Comparison of ENCODE assay signal across 30 cellular contexts in the genomic region with DNA sequence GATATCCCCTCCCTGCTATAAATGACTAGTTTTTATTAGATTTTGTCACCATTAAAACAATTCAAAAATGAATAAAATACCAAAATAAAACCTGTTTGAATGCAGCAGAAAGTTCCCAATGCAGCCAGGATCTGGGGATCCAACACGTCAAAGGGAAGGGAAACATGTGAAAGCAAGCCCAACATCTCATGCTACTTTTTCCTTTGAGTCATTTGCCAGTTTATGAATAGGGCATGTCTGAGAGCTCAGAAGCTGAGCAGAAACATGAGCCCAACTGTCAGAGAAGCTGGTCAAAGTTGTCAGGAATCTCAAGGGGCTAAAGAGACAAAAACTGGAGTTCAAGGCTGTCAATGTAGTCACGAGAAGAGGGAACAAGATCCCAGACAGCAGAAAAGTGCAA.
"Had no signal": no experiment of that assay in that cellular context is flagged by ENCODE, and none has a peak within 500 bp of the region (broad histone marks: within the 10 kb centered on the region; RNA-seq: fewer than 3 reads in every experiment).

No MANE protein-coding gene starts in this region.

- H3K4me1 Mint-ChIP-seq: activated B cell treated with CpG ODN at 0.5 μM for 24 hours; activated T-helper 17 cell treated with anti-CD3 and anti-CD28 coated beads, Interleukin-2, amount 50 U/mL, for 72 hours had no signal

- DNase-seq: activated B cell treated with CpG ODN at 0.5 μM for 24 hours; activated CD4-positive, alpha-beta T cell treated with anti-CD3 and anti-CD28 coated beads for 48 hours; activated CD4-positive, alpha-beta T cell treated with anti-CD3 and anti-CD28 coated beads, Interleukin-2, amount 50 U/mL, for 1 hour; activated CD4-positive, alpha-beta T cell treated with anti-CD3 and anti-CD28 coated beads, Interleukin-2, amount 50 U/mL, for 48 hours; activated CD8-positive, alpha-beta memory T cell treated with anti-CD3 and anti-CD28 coated beads for 24 hours; activated CD8-positive, alpha-beta T cell treated with anti-CD3 and anti-CD28 coated beads for 36 hours; activated effector memory CD4-positive, alpha-beta T cell treated with Interleukin-2 at 50 U/mL for 16 hours; activated gamma-delta T cell treated with Interleukin-2 at 50 U/mL for 16 hours; activated naive CD4-positive, alpha-beta T cell treated with anti-CD3 and anti-CD28 coated beads, Interleukin-2, amount 50 U/mL, for 16 hours; activated naive CD4-positive, alpha-beta T cell treated with Interleukin-2 at 50 U/mL for 16 hours; activated T-cell treated with anti-CD3 and anti-CD28 coated beads, Interleukin-2, amount 50 U/mL, for 4 hours; amniotic stem cell; anterior cingulate cortex; brain microvascular endothelial cell; caudate nucleus; cortex of kidney; dermis blood vessel endothelial cell; effector CD4-positive, alpha-beta T cell; effector memory CD8-positive, alpha-beta T cell; foreskin melanocyte; T-helper 1 cell; T-helper 17 cell; T1000; WERI-Rb-1 had no signal

- H3K27ac Mint-ChIP-seq: activated B cell treated with CpG ODN at 0.5 μM for 24 hours; activated CD8-positive, alpha-beta T cell treated with anti-CD3 and anti-CD28 coated beads for 36 hours; activated naive CD8-positive, alpha-beta T cell; activated T-helper 17 cell treated with anti-CD3 and anti-CD28 coated beads, Interleukin-2, amount 50 U/mL, for 72 hours; effector memory CD8-positive, alpha-beta T cell; T-helper 17 cell; T-helper 2 cell treated with Interferon-gamma antibody and Interleukin-4, amounts not matched to agents 5 μg/mL and 100 μg/mL, for 36 hours had no signal

- H3K9me3 ChIP-seq: esophagus muscularis mucosa had no signal

- H3K4me3 ChIP-seq: esophagus muscularis mucosa, gastroesophageal sphincter had no signal

- H3K9me3 Mint-ChIP-seq: activated T-cell treated with anti-CD3 and anti-CD28 coated beads, Interleukin-2, amount 50 U/mL, for 4 hours; effector memory CD8-positive, alpha-beta T cell; T-helper 2 cell treated with Interferon-gamma antibody and Interleukin-4, amounts not matched to agents 5 μg/mL and 100 μg/mL, for 36 hours had no signal

- ATAC-seq: activated CD4-positive, CD25-positive, alpha-beta regulatory T cell treated with anti-CD3 and anti-CD28 coated beads, Interleukin-2, amount 50 U/mL, for 24 hours; activated CD8-positive, alpha-beta T cell treated with anti-CD3 and anti-CD28 coated beads for 36 hours; activated T-cell treated with anti-CD3 and anti-CD28 coated beads, Interleukin-2, amount 50 U/mL, for 4 hours; activated T-helper 17 cell treated with anti-CD3 and anti-CD28 coated beads, Interleukin-2, amount 50 U/mL, for 72 hours; effector memory CD8-positive, alpha-beta T cell; gastroesophageal sphincter; T-helper 17 cell had no signal

- H3K27me3 Mint-ChIP-seq: activated B cell treated with CpG ODN at 0.5 μM for 24 hours; activated naive CD8-positive, alpha-beta T cell had no signal

- H3K36me3 ChIP-seq: brain microvascular endothelial cell, esophagus muscularis mucosa, gastroesophageal sphincter, WERI-Rb-1 had no signal

- H3K27ac ChIP-seq: brain microvascular endothelial cell, esophagus muscularis mucosa, gastroesophageal sphincter, WERI-Rb-1 had no signal

- H3K4me1 ChIP-seq: esophagus muscularis mucosa, gastroesophageal sphincter had no signal

- H3K27me3 ChIP-seq: brain microvascular endothelial cell, esophagus muscularis mucosa, gastroesophageal sphincter had no signal

- H3K4me3 Mint-ChIP-seq: activated B cell treated with CpG ODN at 0.5 μM for 24 hours; activated CD8-positive, alpha-beta T cell treated with anti-CD3 and anti-CD28 coated beads for 36 hours; activated naive CD8-positive, alpha-beta T cell; activated T-cell treated with anti-CD3 and anti-CD28 coated beads, Interleukin-2, amount 50 U/mL, for 4 hours; activated T-helper 17 cell treated with anti-CD3 and anti-CD28 coated beads, Interleukin-2, amount 50 U/mL, for 72 hours; effector memory CD8-positive, alpha-beta T cell; T-helper 17 cell; T-helper 2 cell treated with Interferon-gamma antibody and Interleukin-4, amounts not matched to agents 5 μg/mL and 100 μg/mL, for 36 hours had no signal
